In the genomic region with DNA sequence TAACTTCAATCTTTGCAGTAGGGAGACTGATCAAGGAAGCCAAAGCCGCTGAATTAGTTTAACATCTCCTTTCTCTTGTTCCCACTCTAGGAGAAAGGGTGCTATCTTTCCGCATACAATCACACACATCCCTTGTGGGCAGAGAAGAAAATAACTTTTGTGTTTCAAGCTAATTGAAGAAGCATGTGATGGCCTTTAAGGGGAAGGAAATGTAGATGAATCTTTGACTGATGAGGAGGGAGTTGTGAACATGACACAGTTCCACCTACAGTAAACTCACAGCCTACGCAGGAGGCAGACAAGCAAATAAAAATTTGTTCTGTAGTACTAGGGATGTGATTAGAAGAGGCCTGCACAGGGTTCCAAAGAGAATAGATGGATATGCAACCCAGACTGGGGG, we compare ENCODE assay signal across 24 cellular contexts. TPM values are rescaled to one million over a fixed set of nuclear protein-coding genes. Genes with fewer than 3 reads are reported as not detected.
"Had no signal": no experiment of that assay in that cellular context is flagged by ENCODE, and none has a peak within 500 bp of the region (broad histone marks: within the 10 kb centered on the region; RNA-seq: fewer than 3 reads in every experiment).

No MANE protein-coding gene starts in this region.

- H3K9me3 ChIP-seq: breast epithelium, SK-N-SH had no signal

- H3K4me3 ChIP-seq: breast epithelium, PC-9 had no signal

- DNase-seq: activated CD4-positive, alpha-beta T cell treated with anti-CD3 and anti-CD28 coated beads for 4 hours; activated CD4-positive, alpha-beta T cell treated with anti-CD3 and anti-CD28 coated beads, Interleukin-2, amount 50 U/mL, for 4 hours; activated CD8-positive, alpha-beta memory T cell treated with anti-CD3 and anti-CD28 coated beads, Interleukin-2, amount 50 U/mL, for 48 hours; activated CD8-positive, alpha-beta T cell treated with anti-CD3 and anti-CD28 coated beads, Interleukin-2, amount 10 ng/mL, durations not matched to agents 7 days and 5 days; activated effector memory CD4-positive, alpha-beta T cell treated with Interleukin-2 at 50 U/mL for 16 hours; activated naive CD4-positive, alpha-beta T cell; activated T-cell treated with anti-CD3 and anti-CD28 coated beads, Interleukin-2, amount 50 U/mL, for 1 hour; aorta; caudate nucleus; NCI-H1105 treated with DMSO at 0.1 percent for 48 hours; NCI-H1436 treated with DMSO at 0.1 percent for 48 hours; NCI-H187; NCI-H2081; NCI-H524 treated with DMSO at 0.1 percent for 48 hours; PC-9; RPMI8226; SK-N-SH had no signal

- ATAC-seq: activated CD4-positive, CD25-positive, alpha-beta regulatory T cell treated with anti-CD3 and anti-CD28 coated beads, Interleukin-2, amount 50 U/mL, for 24 hours; activated CD8-positive, alpha-beta T cell treated with anti-CD3 and anti-CD28 coated beads, Interleukin-2, amount 10 ng/mL, durations not matched to agents 7 days and 5 days; Right ventricle myocardium inferior had no signal

- H3K4me1 ChIP-seq: breast epithelium had no signal

- H3K27ac ChIP-seq: breast epithelium, KMS-11, PC-9 had no signal

- H3K36me3 ChIP-seq: breast epithelium had no signal

RNA-seq across cellular contexts. Expression of gene SPATA4, which starts 14.7 kb away (rescaled TPM):
- total RNA-seq: activated CD8-positive, alpha-beta T cell treated with anti-CD3 and anti-CD28 coated beads, Interleukin-2, amount 10 ng/mL, durations not matched to agents 7 days and 5 days; activated T-helper 1 cell treated with anti-CD3 and anti-CD28 coated beads, Interleukin-12 subunit alpha, Interleukin-12 subunit beta, Interleukin-2, Interleukin-4 antibody, amounts not matched to agents 30 ng/mL and 10 ng/mL and 1 ng/mL, durations not matched to agents 14 hours and 24 hours and 36 hours; aorta; Right ventricle myocardium inferior had no signal
- polyA plus RNA-seq: aorta, IgD-negative memory B cell had no signal

RNA-seq across cellular contexts. Expression of gene ASB5, which starts 58.9 kb away (rescaled TPM):
- total RNA-seq: activated CD8-positive, alpha-beta T cell treated with anti-CD3 and anti-CD28 coated beads, Interleukin-2, amount 10 ng/mL, durations not matched to agents 7 days and 5 days; activated T-helper 1 cell treated with anti-CD3 and anti-CD28 coated beads, Interleukin-12 subunit alpha, Interleukin-12 subunit beta, Interleukin-2, Interleukin-4 antibody, amounts not matched to agents 30 ng/mL and 10 ng/mL and 1 ng/mL, durations not matched to agents 14 hours and 24 hours and 36 hours; aorta; breast epithelium; MCF 10A; PC-9 had no signal
- polyA plus RNA-seq: IgD-negative memory B cell had no signal
